15 cellular contexts compared by ENCODE assay signal in genomic region chr14:55240526-55241178, GRCh38. TPM values are rescaled to one million over a fixed set of nuclear protein-coding genes. Genes with fewer than 3 reads are reported as not detected.
DNase-seq lines count a peak whose midpoint lies in the region; ATAC-seq and TF ChIP-seq lines count a peak whose summit lies in the region.
"Had no signal": no experiment of that assay in that cellular context is flagged by ENCODE, and none has a peak within 500 bp of the region (broad histone marks: within the 10 kb centered on the region; RNA-seq: fewer than 3 reads in every experiment).

No MANE protein-coding gene starts in this region.

- peak; percentile 28 for DNase-seq in AG20443 (ENCODE audit: low spot score)
- peak; percentile 26 for DNase-seq in SK-N-DZ (ENCODE audit: low spot score)
- peak; percentile 38 for DNase-seq in fibroblast of pulmonary artery (ENCODE audit: low read depth)
- peak; percentile 62 for DNase-seq in nephron progenitor cell
- no peak for DNase-seq in mucosa of descending colon
- DNase-seq: activated CD8-positive, alpha-beta memory T cell treated with anti-CD3 and anti-CD28 coated beads, Interleukin-2, amount 10 ng/mL, durations not matched to agents 7 days and 5 days; activated naive CD4-positive, alpha-beta T cell treated with anti-CD3 and anti-CD28 coated beads for 36 hours; DMS 273 treated with DMSO at 0.1 percent for 48 hours; midbrain; stimulated activated CD4-positive, alpha-beta T cell treated with anti-CD3 and anti-CD28 coated beads, Interleukin-1b, Interleukin-23, amount 100 ng/mL, for 48 hours; stimulated activated CD8-positive, alpha-beta memory T cell treated with anti-CD3 and anti-CD28 coated beads, Interleukin-4, amount 100 ng/mL, for 48 hours; transverse colon had no signal

- TF ChIP-seq POLR2A in GM18505 (IDR thresholded peaks at IDR 0.05; ENCODE audit: borderline replicate concordance, extremely low read depth, insufficient read depth, insufficient read length), result no peak

- no peak overlapping the region for H3K4me3 Mint-ChIP-seq in nephron progenitor cell
- H3K4me3 Mint-ChIP-seq: activated CD8-positive, alpha-beta memory T cell treated with anti-CD3 and anti-CD28 coated beads, Interleukin-2, amount 10 ng/mL, durations not matched to agents 7 days and 5 days; activated naive CD4-positive, alpha-beta T cell treated with anti-CD3 and anti-CD28 coated beads for 36 hours had no signal

- H3K27ac Mint-ChIP-seq in nephron progenitor cell, result no peak overlapping the region
- H3K27ac Mint-ChIP-seq: activated CD8-positive, alpha-beta memory T cell treated with anti-CD3 and anti-CD28 coated beads, Interleukin-2, amount 10 ng/mL, durations not matched to agents 7 days and 5 days; activated naive CD4-positive, alpha-beta T cell treated with anti-CD3 and anti-CD28 coated beads for 36 hours had no signal

- peaks cover 60% of the 10 kb centered on the region for H3K27me3 Mint-ChIP-seq in nephron progenitor cell (ENCODE audit: low read depth, poor library complexity)

- H3K9me3 ChIP-seq in mucosa of descending colon, result no peaks in the 10 kb centered on the region
- H3K9me3 ChIP-seq: transverse colon had no signal

- H3K36me3 Mint-ChIP-seq in nephron progenitor cell (ENCODE audit: low read depth), result no peaks in the 10 kb centered on the region
- H3K36me3 Mint-ChIP-seq: activated CD8-positive, alpha-beta memory T cell treated with anti-CD3 and anti-CD28 coated beads, Interleukin-2, amount 10 ng/mL, durations not matched to agents 7 days and 5 days had no signal

- H3K4me1 ChIP-seq in mucosa of descending colon (ENCODE audit: low read depth), result no peaks in the 10 kb centered on the region
- H3K4me1 ChIP-seq: transverse colon had no signal

- no peak for TF ChIP-seq CTCF in fibroblast of pulmonary artery (IDR thresholded peaks at IDR 0.05; ENCODE audit: low read length, missing control alignments)
- TF ChIP-seq CTCF in nephron progenitor cell (IDR thresholded peaks at IDR 0.05), result no peak
- no peak for TF ChIP-seq CTCF in mucosa of descending colon (IDR thresholded peaks at IDR 0.05)

- ATAC-seq in mucosa of descending colon (no peak), HG03432 (IDR thresholded peaks at IDR 0.05; ENCODE audit: unreplicated experiment) (no peak), GM18505 (IDR thresholded peaks at IDR 0.05; ENCODE audit: unreplicated experiment) (no peak), GM18868 (IDR thresholded peaks at IDR 0.05; ENCODE audit: unreplicated experiment) (no peak)
- ATAC-seq: activated CD8-positive, alpha-beta memory T cell treated with anti-CD3 and anti-CD28 coated beads, Interleukin-2, amount 10 ng/mL, durations not matched to agents 7 days and 5 days had no signal

- intact Hi-C loops in mucosa of descending colon (cut with DNase I, micrococcal nuclease), result no loop called here

- no peaks in the 10 kb centered on the region for H3K36me3 ChIP-seq in mucosa of descending colon (ENCODE audit: low read depth)
- H3K36me3 ChIP-seq: transverse colon had no signal

- no peaks in the 10 kb centered on the region for H3K4me1 Mint-ChIP-seq in nephron progenitor cell

- H3K4me3 ChIP-seq in fibroblast of pulmonary artery (replicated peaks; ENCODE audit: low read depth, low read length), result no peak overlapping the region
- no peak overlapping the region for H3K4me3 ChIP-seq in mucosa of descending colon
- H3K4me3 ChIP-seq: transverse colon had no signal

- H3K9me3 Mint-ChIP-seq in nephron progenitor cell, result no peaks in the 10 kb centered on the region
- H3K9me3 Mint-ChIP-seq: activated naive CD4-positive, alpha-beta T cell treated with anti-CD3 and anti-CD28 coated beads for 36 hours had no signal

RNA-seq across cellular contexts. Expression of gene FBXO34, which starts 30.6 kb away (rescaled TPM):
- polyA plus RNA-seq in SK-N-DZ (2014; cell fraction: cytosol; rRNA removed), result 18.1 and 19.1 TPM in 2 replicates
- 14.7 TPM in 2 replicates for polyA plus RNA-seq in SK-N-DZ (2014; cell fraction: nucleus; rRNA removed)
- 10 to 100 TPM; 42.2 to 76.9 (median 59.1) TPM for total RNA-seq in mucosa of descending colon

RNA-seq across cellular contexts. Expression of gene DLGAP5, which starts 49.3 kb away (rescaled TPM):
- polyA plus RNA-seq in SK-N-DZ (2014; cell fraction: cytosol; rRNA removed), result 35.1 and 45.4 TPM in 2 replicates
- polyA plus RNA-seq in SK-N-DZ (2014; cell fraction: nucleus; rRNA removed), result 375 and 425 TPM in 2 replicates
- total RNA-seq in mucosa of descending colon, result 10 to 100 TPM in 1 of 3 donors, 1 to 10 TPM in 2; 2.0 to 13.7 (median 3.3) TPM

Comparison
In these comparisons a context has a peak if more than half of its experiments do, and no peak if none do; other contexts are left out.
1. DNase-seq: peak in AG20443 (single experiment), SK-N-DZ (single experiment), fibroblast of pulmonary artery (single experiment) and nephron progenitor cell (single experiment); none in mucosa of descending colon (0 of 3).